8 cellular contexts compared by ENCODE assay signal in genomic region chr10:12042409-12042796, GRCh38. TPM values are rescaled to one million over a fixed set of nuclear protein-coding genes. Genes with fewer than 3 reads are reported as not detected.
A peak's percentile ranks its signal among the peaks of the same experiment; 100 is the strongest.
DNase-seq lines count a peak whose midpoint lies in the region; ATAC-seq and TF ChIP-seq lines count a peak whose summit lies in the region.

No MANE protein-coding gene starts in this region.

- no TSS peak for BruUV-seq in IMR-90 (replicated peaks; lab: Mats Ljungman, UMichigan)

- TF ChIP-seq RAD21 in IMR-90 (IDR thresholded peaks at IDR 0.05; ENCODE audit: low read length): no peak

- H4K5ac ChIP-seq in IMR-90 (ENCODE audit: low read depth, low read length): peak overlapping the region; percentile 71

- no peaks in the 10 kb centered on the region for H3K9me3 ChIP-seq in IMR-90 (ENCODE audit: control insufficient read depth, insufficient read depth, low read length)
- no peaks in the 10 kb centered on the region for H3K9me3 ChIP-seq in neuronal stem cell (replicated peaks in 1 of 2; ENCODE audit: control insufficient read depth in 2 of 2, insufficient read depth in 1 of 2, low read depth in 1 of 2, low read length in 2 of 2)
- no peaks in the 10 kb centered on the region for H3K9me3 ChIP-seq in upper lobe of left lung

- H3K4me1 ChIP-seq in ACC112 (ENCODE audit: control insufficient read depth, insufficient read depth, low read length, unreplicated experiment): peaks cover 10% of the 10 kb centered on the region
- H3K4me1 ChIP-seq in IMR-90 (ENCODE audit: control insufficient read depth, insufficient read depth, low read length): no peaks in the 10 kb centered on the region
- H3K4me1 ChIP-seq in neuronal stem cell (ENCODE audit: control insufficient read depth in 2 of 2, insufficient read depth in 1 of 2, low read depth in 1 of 2, low read length in 2 of 2): peaks cover 0 to 10% of the 10 kb centered on the region in 2 donors
- peaks cover 8 to 23% (median 13%) of the 10 kb centered on the region in 4 donors for H3K4me1 ChIP-seq in upper lobe of left lung

- DNase-seq in GM19238 (ENCODE audit: insufficient read length, low spot score): peak; percentile 24
- peak; percentile 3 for DNase-seq in IMR-90
- peak; percentile 81 for DNase-seq in activated CD8-positive, alpha-beta memory T cell treated with anti-CD3 and anti-CD28 coated beads, Interleukin-2, amount 50 U/mL, for 48 hours
- DNase-seq in fibroblast of mammary gland (ENCODE audit: low read depth): peak; percentile 7
- DNase-seq in neuronal stem cell (ENCODE audit: low spot score): no peak
- peak in 1 of 2 donors; percentile 90 for DNase-seq in upper lobe of left lung
- no peak for DNase-seq in cerebellum (ENCODE audit: low spot score)

- H3K4me3 ChIP-seq in ACC112 (ENCODE audit: low read depth, low read length) (peak overlapping the region; percentile 91), IMR-90 (ENCODE audit: insufficient read depth, low read depth, low read length) (peak overlapping the region; percentile 91), fibroblast of mammary gland (ENCODE audit: control insufficient read depth, low read depth, low read length) (peak overlapping the region; percentile 93), neuronal stem cell (ENCODE audit: low read length in 2 of 2) (peak overlapping the region; percentile 95 to 97), upper lobe of left lung (peak overlapping the region; percentile 84 to 100 (median 98))

- H3K9me1 ChIP-seq in IMR-90 (ENCODE audit: insufficient read depth, low read length): no peaks in the 10 kb centered on the region

- H2BK120ac ChIP-seq in IMR-90 (ENCODE audit: low read depth, low read length) (peak overlapping the region; percentile 33; the same call in 1 of the 2 replicates), neuronal stem cell (ENCODE audit: low read depth, low read length) (peak overlapping the region; percentile 91)

- H3K36me3 ChIP-seq in ACC112 (ENCODE audit: insufficient read depth, low read length) (no peaks in the 10 kb centered on the region), IMR-90 (ENCODE audit: control insufficient read depth, insufficient read depth, low read length) (no peaks in the 10 kb centered on the region), neuronal stem cell (replicated peaks in 1 of 2; ENCODE audit: control insufficient read depth in 2 of 2, insufficient read depth in 2 of 2, low read length in 2 of 2) (peaks cover 0 to 10% of the 10 kb centered on the region in 2 donors), upper lobe of left lung (no peaks in the 10 kb centered on the region)

- H2BK5ac ChIP-seq in IMR-90 (ENCODE audit: low read depth, low read length, poor library complexity, severe bottlenecking) (peak overlapping the region; percentile 81), neuronal stem cell (ENCODE audit: low read length) (peak overlapping the region; percentile 99)

- H2BK12ac ChIP-seq in neuronal stem cell (ENCODE audit: low read length): peak overlapping the region; percentile 41

- H4K91ac ChIP-seq in IMR-90 (ENCODE audit: insufficient read depth, low read depth, low read length) (peak overlapping the region; percentile 73), neuronal stem cell (ENCODE audit: low read depth, low read length, poor library complexity) (no peak overlapping the region)

- H2BK20ac ChIP-seq in IMR-90 (ENCODE audit: low read depth, low read length): no peak overlapping the region

- in situ Hi-C loops in IMR-90 (cut with MboI; ENCODE audit: low sequenced_read_pairs): no loop called here

- H3K79me1 ChIP-seq in IMR-90 (ENCODE audit: low read depth in 1 of 2, low read length in 2 of 2) (peaks cover 4 to 25% of the 10 kb centered on the region in 2 experiments; a peak in 3 of 4 replicates), neuronal stem cell (ENCODE audit: low read depth, low read length) (peaks cover 6% of the 10 kb centered on the region)

- peak overlapping the region; percentile 79 for H3K56ac ChIP-seq in IMR-90 (ENCODE audit: extremely low read depth, insufficient read depth, low read length)

- CTCF ChIA-PET in IMR-90 (lab: Yijun Ruan, JAX): no interaction called here

- H4K20me1 ChIP-seq in IMR-90 (ENCODE audit: insufficient read depth, low read length): no peaks in the 10 kb centered on the region; the same call in 1 of the 2 replicates

- H3K4me2 ChIP-seq in IMR-90 (ENCODE audit: low read depth, low read length) (peak overlapping the region; percentile 74), neuronal stem cell (ENCODE audit: insufficient read depth, low read length, poor library complexity, severe bottlenecking) (peak overlapping the region; percentile 86)

- H2BK15ac ChIP-seq in IMR-90 (ENCODE audit: low read depth, low read length) (no peak overlapping the region; the same call in 2 of the 3 replicates), neuronal stem cell (ENCODE audit: low read length) (peak overlapping the region; percentile 63)

- dilution Hi-C loops in IMR-90 (cut with HindIII; ENCODE audit: low sequenced_read_pairs, unreplicated experiment): no loop called here

- H3K18ac ChIP-seq in IMR-90 (ENCODE audit: low read depth, low read length) (peak overlapping the region; percentile 50; the same call in 1 of the 2 replicates), neuronal stem cell (ENCODE audit: low read length) (peak overlapping the region; percentile 98)

- peak overlapping the region; percentile 89 for H3K9ac ChIP-seq in IMR-90 (ENCODE audit: low read depth, low read length)
- peak overlapping the region; percentile 98 for H3K9ac ChIP-seq in neuronal stem cell (ENCODE audit: low read depth, low read length, poor library complexity)

- peak overlapping the region; percentile 93 for H3K23ac ChIP-seq in IMR-90 (ENCODE audit: low read depth, low read length)
- H3K23ac ChIP-seq in neuronal stem cell (ENCODE audit: low read depth, low read length, poor library complexity): peak overlapping the region; percentile 87

- POLR2A ChIA-PET in IMR-90 (lab: Charles Lee; ENCODE audit: unreplicated experiment): no interaction called here

- H2AFZ ChIP-seq in ACC112 (ENCODE audit: low read length, unreplicated experiment): peak overlapping the region; percentile 42
- peak overlapping the region; percentile 97 for H2AFZ ChIP-seq in IMR-90 (replicated peaks; ENCODE audit: low read length, poor library complexity)
- H2AFZ ChIP-seq in neuronal stem cell (ENCODE audit: low read length): peak overlapping the region; percentile 100

- TF ChIP-seq POLR2A in IMR-90 (IDR thresholded peaks at IDR 0.05; ENCODE audit: low read depth, low read length): no peak; the same call in 1 of the 2 replicates
- TF ChIP-seq POLR2A in upper lobe of left lung (IDR thresholded peaks at IDR 0.05): peak in 3 of 4 donors; percentile 6 to 67 (median 41)

- intact Hi-C loops in IMR-90 (cut with micrococcal nuclease): no loop called here

- H4K8ac ChIP-seq in IMR-90 (ENCODE audit: low read depth in 2 of 2, low read length in 2 of 2) (peak overlapping the region; percentile 81 to 90; a peak in 2 of 4 replicates), neuronal stem cell (ENCODE audit: low read depth, low read length) (no peak overlapping the region)

- TF ChIP-seq EP300 in upper lobe of left lung (IDR thresholded peaks at IDR 0.05): no peak

- H3K27me3 ChIP-seq in ACC112 (ENCODE audit: insufficient read depth, low read length) (no peaks in the 10 kb centered on the region), IMR-90 (ENCODE audit: control insufficient read depth, insufficient read depth, low read length) (no peaks in the 10 kb centered on the region), neuronal stem cell (ENCODE audit: control insufficient read depth in 3 of 3, insufficient read depth in 3 of 3, low read depth in 1 of 3, low read length in 3 of 3) (no peaks in the 10 kb centered on the region), upper lobe of left lung (no peaks in the 10 kb centered on the region)

- TF ChIP-seq CTCF in IMR-90 (conservative IDR thresholded peaks at IDR 0.05; ENCODE audit: low read depth, low read length) (no peak), fibroblast of mammary gland (conservative IDR thresholded peaks at IDR 0.05; ENCODE audit: control insufficient read depth, insufficient read depth, low read depth, low read length) (no peak), upper lobe of left lung (IDR thresholded peaks at IDR 0.05) (no peak)

- peaks cover 47% of the 10 kb centered on the region for H3K79me2 ChIP-seq in ACC112 (ENCODE audit: control insufficient read depth, insufficient read depth, low read length, unreplicated experiment)

- peak overlapping the region; percentile 100 for H2AK9ac ChIP-seq in IMR-90 (replicated peaks; ENCODE audit: low read depth, low read length, poor library complexity)

- H3K4ac ChIP-seq in IMR-90 (ENCODE audit: low read depth, low read length) (peak overlapping the region; percentile 88), neuronal stem cell (ENCODE audit: low read length) (peak overlapping the region; percentile 11)

- ATAC-seq in IMR-90 (ENCODE audit: low read depth) (peak; percentile 43), upper lobe of left lung (ENCODE audit: low FRiP score in 2 of 2) (peak; percentile 23 to 60)

- H3K27ac ChIP-seq in ACC112 (ENCODE audit: low read depth, low read length): peak overlapping the region; percentile 94
- peak overlapping the region; percentile 92 for H3K27ac ChIP-seq in IMR-90 (ENCODE audit: insufficient read depth, low read length)
- H3K27ac ChIP-seq in neuronal stem cell (replicated peaks; ENCODE audit: low read length): peak overlapping the region; percentile 88
- H3K27ac ChIP-seq in upper lobe of left lung: peak overlapping the region; percentile 93 to 100 (median 96)

- WGBS in IMR-90 (ENCODE audit: extremely low coverage in 2 of 2, insufficient read length in 1 of 2), 2 experiments: no CpG with 5 or more reads among the region's 31 CpGs
- WGBS in neuronal stem cell (ENCODE audit: extremely low coverage in 2 of 2, insufficient read length in 2 of 2, insufficient replicate concordance in 1 of 2), 2 donors: no CpG with 5 or more reads among the region's 31 CpGs
- WGBS in upper lobe of left lung, 2 donors: 0% methylated on average over 6 to 15 of the region's 31 CpGs

- H2AK5ac ChIP-seq in IMR-90 (ENCODE audit: low read depth, low read length) (peak overlapping the region; percentile 6), neuronal stem cell (ENCODE audit: low read depth, low read length) (peak overlapping the region; percentile 91)

- H3K14ac ChIP-seq in IMR-90 (replicated peaks; ENCODE audit: low read depth, low read length) (peak overlapping the region; percentile 83), neuronal stem cell (ENCODE audit: low read length) (peak overlapping the region; percentile 97)

RNA-seq across cellular contexts. Expression of gene UPF2, which starts 0.2 kb away (rescaled TPM):
- total RNA-seq in IMR-90 (2012; rRNA removed) (14.3 and 22.8 TPM in 2 replicates), upper lobe of left lung (10 to 100 TPM; 16.0 to 44.0 (median 17.3) TPM), cerebellum (19.1 TPM)
- polyA plus RNA-seq in IMR-90 (2012; rRNA removed): 8.0 and 9.2 TPM in 2 replicates
- 1.0 and 1.5 TPM in 2 replicates for polyA plus RNA-seq in IMR-90 (2012; cell fraction: cytosol; rRNA removed)
- 1.2 and 7.8 TPM in 2 replicates for polyA plus RNA-seq in IMR-90 (2012; cell fraction: nucleus; rRNA removed; ENCODE audit: low replicate concordance)
- 26.1 TPM for polyA plus RNA-seq in neuronal stem cell (2013, experiment 1 of 2)
- polyA plus RNA-seq in neuronal stem cell (2013, experiment 2 of 2): 28.2 TPM

RNA-seq across cellular contexts. Expression of gene DHTKD1, which starts 26.4 kb away (rescaled TPM):
- total RNA-seq in IMR-90 (2012; rRNA removed): 20.3 and 27.8 TPM in 2 replicates
- polyA plus RNA-seq in IMR-90 (2012; rRNA removed): 7.8 and 13.9 TPM in 2 replicates
- polyA plus RNA-seq in IMR-90 (2012; cell fraction: cytosol; rRNA removed): 6.8 and 8.4 TPM in 2 replicates
- polyA plus RNA-seq in IMR-90 (2012; cell fraction: nucleus; rRNA removed; ENCODE audit: low replicate concordance): 3.3 and 16.9 TPM in 2 replicates
- 17.4 TPM for polyA plus RNA-seq in neuronal stem cell (2013, experiment 1 of 2)
- polyA plus RNA-seq in neuronal stem cell (2013, experiment 2 of 2): 18.3 TPM
- total RNA-seq in upper lobe of left lung: 10 to 100 TPM; 14.5 to 95.3 (median 22.6) TPM
- 54.3 TPM for total RNA-seq in cerebellum

Comparison
In these comparisons a context has a peak if more than half of its experiments do, and no peak if none do; other contexts are left out.
1. H2AFZ ChIP-seq: peak in every context shown above with its lines; median percentile 100 in neuronal stem cell; 97 in IMR-90; 42 in ACC112.
2. DNase-seq: peak in GM19238 (single experiment), IMR-90 (single experiment), activated CD8-positive, alpha-beta memory T cell treated with anti-CD3 and anti-CD28 coated beads, Interleukin-2, amount 50 U/mL, for 48 hours (single experiment) and fibroblast of mammary gland (single experiment); none in neuronal stem cell (single experiment) and cerebellum (single experiment).
3. Peak in every context shown above with its lines, with median percentiles within 50 percentile points of each other: H3K27ac ChIP-seq and H3K4me3 ChIP-seq.